20 cellular contexts compared by ENCODE assay signal in the genomic region with DNA sequence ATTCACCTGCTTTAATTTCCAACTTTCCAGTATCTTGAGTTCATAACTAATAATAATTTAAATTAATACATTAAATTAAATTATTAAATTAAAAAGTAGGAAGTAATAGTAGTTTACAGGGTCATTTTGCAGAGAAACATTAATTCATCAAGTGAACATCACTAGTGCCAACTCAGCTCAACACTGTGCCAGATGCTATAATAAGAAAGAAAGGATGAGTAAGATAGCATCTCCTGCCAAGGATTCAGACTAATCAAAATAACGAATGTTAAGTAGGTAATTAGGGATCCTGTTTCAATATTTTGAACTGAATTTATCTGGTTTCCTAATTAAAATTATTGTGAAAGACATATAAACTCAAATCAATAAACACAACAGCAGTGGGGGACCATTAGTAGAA.
"Had no signal": no experiment of that assay in that cellular context is flagged by ENCODE, and none has a peak within 500 bp of the region (broad histone marks: within the 10 kb centered on the region; RNA-seq: fewer than 3 reads in every experiment).

No MANE protein-coding gene starts in this region.

- H3K4me3 Mint-ChIP-seq: naive thymus-derived CD4-positive, alpha-beta T cell; nephron progenitor cell; stimulated activated naive B cell treated with anti-CD40 and anti-IgM and Interleukin-4, amounts not matched to agents 10 μg/mL and 1 μg/mL and 100 μg/mL, for 72 hours; stimulated activated naive CD8-positive, alpha-beta T cell treated with anti-CD3 and anti-CD28 coated beads, Interleukin-15, amount 100 ng/mL, for 72 hours had no signal

- DNase-seq: effector memory CD4-positive, alpha-beta T cell; foreskin melanocyte; heart left ventricle; hippocampal formation; left colon; left ventricle myocardium superior; naive thymus-derived CD4-positive, alpha-beta T cell; nephron progenitor cell; posterior cingulate gyrus; sigmoid colon; stimulated activated CD4-positive, alpha-beta T cell treated with anti-CD3 and anti-CD28 coated beads, Interleukin-2, amount 100 ng/mL, for 24 hours; stimulated activated CD4-positive, alpha-beta T cell treated with anti-CD3 and anti-CD28 coated beads, Interleukin-4, amount 100 ng/mL, for 4 hours; stimulated activated naive B cell treated with anti-CD40 and anti-IgM and Interleukin-4, amounts not matched to agents 10 μg/mL and 1 μg/mL and 100 μg/mL, for 72 hours; stimulated activated naive CD8-positive, alpha-beta T cell treated with anti-CD3 and anti-CD28 coated beads, Interleukin-15, amount 100 ng/mL, for 72 hours; testis; upper lobe of right lung had no signal

- H3K9me3 ChIP-seq: neutrophil, sigmoid colon, testis, tibial nerve, upper lobe of right lung had no signal

- H3K4me1 Mint-ChIP-seq: naive thymus-derived CD4-positive, alpha-beta T cell; stimulated activated naive B cell treated with anti-CD40 and anti-IgM and Interleukin-4, amounts not matched to agents 10 μg/mL and 1 μg/mL and 100 μg/mL, for 72 hours; stimulated activated naive CD8-positive, alpha-beta T cell treated with anti-CD3 and anti-CD28 coated beads, Interleukin-15, amount 100 ng/mL, for 72 hours had no signal

- H3K36me3 ChIP-seq: heart left ventricle, neutrophil, sigmoid colon, tibial nerve, upper lobe of right lung had no signal

- H3K36me3 Mint-ChIP-seq: naive thymus-derived CD4-positive, alpha-beta T cell; stimulated activated naive B cell treated with anti-CD40 and anti-IgM and Interleukin-4, amounts not matched to agents 10 μg/mL and 1 μg/mL and 100 μg/mL, for 72 hours had no signal

- ATAC-seq: esophagus mucosa; heart left ventricle; left colon; left ventricle myocardium superior; naive thymus-derived CD4-positive, alpha-beta T cell; stimulated activated naive B cell treated with anti-CD40 and anti-IgM and Interleukin-4, amounts not matched to agents 10 μg/mL and 1 μg/mL and 100 μg/mL, for 72 hours; stimulated activated naive CD8-positive, alpha-beta T cell treated with anti-CD3 and anti-CD28 coated beads, Interleukin-15, amount 100 ng/mL, for 72 hours; upper lobe of right lung had no signal

- H3K4me1 ChIP-seq: heart left ventricle, sigmoid colon, testis, tibial nerve, upper lobe of right lung had no signal

- H3K27ac ChIP-seq: heart left ventricle, neutrophil, sigmoid colon, skin epidermis, testis, tibial nerve, upper lobe of right lung had no signal

- H3K4me3 ChIP-seq: heart left ventricle, sigmoid colon, skin epidermis, testis, tibial nerve, upper lobe of right lung had no signal

- H3K27me3 ChIP-seq: heart left ventricle, neutrophil, sigmoid colon, testis, tibial nerve, upper lobe of right lung had no signal

- H3K27me3 Mint-ChIP-seq: naive thymus-derived CD4-positive, alpha-beta T cell; stimulated activated naive B cell treated with anti-CD40 and anti-IgM and Interleukin-4, amounts not matched to agents 10 μg/mL and 1 μg/mL and 100 μg/mL, for 72 hours; stimulated activated naive CD8-positive, alpha-beta T cell treated with anti-CD3 and anti-CD28 coated beads, Interleukin-15, amount 100 ng/mL, for 72 hours had no signal

- H3K27ac Mint-ChIP-seq: naive thymus-derived CD4-positive, alpha-beta T cell; nephron progenitor cell; stimulated activated naive B cell treated with anti-CD40 and anti-IgM and Interleukin-4, amounts not matched to agents 10 μg/mL and 1 μg/mL and 100 μg/mL, for 72 hours; stimulated activated naive CD8-positive, alpha-beta T cell treated with anti-CD3 and anti-CD28 coated beads, Interleukin-15, amount 100 ng/mL, for 72 hours had no signal
